In genomic region chr13:112073245-112074138, GRCh38 we compare ENCODE assay signal across 13 cellular contexts. TPM values are rescaled to one million over a fixed set of nuclear protein-coding genes. Genes with fewer than 3 reads are reported as not detected.
DNase-seq lines count a peak whose midpoint lies in the region; ATAC-seq, FAIRE-seq and TF ChIP-seq lines count a peak whose summit lies in the region.
"Had no signal": no experiment of that assay in that cellular context is flagged by ENCODE, and none has a peak within 500 bp of the region (broad histone marks: within the 10 kb centered on the region; RNA-seq: fewer than 3 reads in every experiment).

No MANE protein-coding gene starts in this region.

- H3K4me2 ChIP-seq in A549 = peak overlapping the region; percentile 32; the same call in 1 of the 3 replicates

- WGBS in A549 (ENCODE audit: missing lambda C conversion rate) = 53% methylated on average over 40 of the region's 77 CpGs

- no peak for TF ChIP-seq EP300 in A549 (IDR thresholded peaks at IDR 0.05)

- no peaks in the 10 kb centered on the region for H3K9me3 ChIP-seq in A549
- H3K9me3 ChIP-seq: colonic mucosa had no signal

- TF ChIP-seq POLR2A in A549 (IDR thresholded peaks at IDR 0.05; ENCODE audit: low read length) (no peak), H54 (IDR thresholded peaks at IDR 0.05; ENCODE audit: low read depth, low read length) (no peak)

- TF ChIP-seq RAD21 in A549 (conservative IDR thresholded peaks at IDR 0.05 in 1 of 2, IDR thresholded peaks at IDR 0.05 in 1 of 2) = no peak

- TF ChIP-seq CTCF in A549 (IDR thresholded peaks at IDR 0.05) = no peak
- peak; percentile 14; the same call in 1 of the 2 replicates for TF ChIP-seq CTCF in VCaP (conservative IDR thresholded peaks at IDR 0.05)

- CTCF ChIA-PET in A549 (lab: Yijun Ruan, JAX) (no interaction called here), HEK293T (lab: Yijun Ruan, JAX) (no interaction called here)

- ATAC-seq in A549 (no peak), GM21825 (IDR thresholded peaks at IDR 0.05; ENCODE audit: unreplicated experiment) (no peak)
- ATAC-seq: naive thymus-derived CD4-positive, alpha-beta T cell had no signal

- FAIRE-seq in A549 (lab: Jason Lieb, UNC) (no peak), H54 (lab: Jason Lieb, UNC) (no peak)

- POLR2A ChIA-PET in A549 (lab: Yijun Ruan, JAX) = no interaction called here
- POLR2A ChIA-PET in HEK293T (lab: Yijun Ruan, JAX) = interaction anchor here (0.9 to 1.5 kb wide), 4 partner anchors 14 to 23 kb away, joined by 3 to 9 read pairs (median 3); no protein-coding TSS in a partner anchor

- DNase-seq in A549 (ENCODE audit: low read depth in 1 of 2, low spot score in 1 of 2) (no peak), HEK293T (ENCODE audit: extremely low spot score) (peak; percentile 9), medulla oblongata (ENCODE audit: extremely low spot score) (peak; percentile 25), H54 (ENCODE audit: insufficient read length, low spot score) (no peak), OCI-M2 (lab: John Stamatoyannopoulos, UW; ENCODE audit: unreplicated experiment) (no peak), UCSD-AML1 (lab: John Stamatoyannopoulos, UW; ENCODE audit: unreplicated experiment) (no peak)
- DNase-seq: colonic mucosa; naive thymus-derived CD4-positive, alpha-beta T cell; NCI-H82; stimulated activated CD4-positive, alpha-beta T cell treated with anti-CD3 and anti-CD28 coated beads, Interleukin-1b, Interleukin-23, amount 100 ng/mL, for 48 hours had no signal

- H3K27ac ChIP-seq in A549 (no peak overlapping the region), VCaP (peak overlapping the region; percentile 69; the same call in 1 of the 2 replicates)
- H3K27ac ChIP-seq: colonic mucosa had no signal

- H3K4me1 ChIP-seq in A549 = no peaks in the 10 kb centered on the region
- H3K4me1 ChIP-seq: colonic mucosa had no signal

- H3K4me3 ChIP-seq in A549 = no peak overlapping the region
- H3K4me3 ChIP-seq: colonic mucosa had no signal

TF ChIP-seq in A549, 52 proteins besides CTCF, POLR2A, EP300 and RAD21 (continues in another document):
- no peak for TF ChIP-seq BCL3 (IDR thresholded peaks at IDR 0.05)
- TF ChIP-seq CBX2 (IDR thresholded peaks at IDR 0.05; ENCODE audit: borderline replicate concordance, low read depth) = no peak
- TF ChIP-seq MAFK (IDR thresholded peaks at IDR 0.05; ENCODE audit: partially characterized antibody) = no peak
- TF ChIP-seq USF2 (IDR thresholded peaks at IDR 0.05) = no peak
- TF ChIP-seq PHF8 (IDR thresholded peaks at IDR 0.05; ENCODE audit: borderline replicate concordance, low read depth) = no peak
- no peak for TF ChIP-seq CHD2 (IDR thresholded peaks at IDR 0.05; ENCODE audit: low read length, partially characterized antibody)
- no peak for TF ChIP-seq ZSCAN20 (CRISPR knock-in tag; IDR thresholded peaks at IDR 0.05)
- no peak for TF ChIP-seq BHLHE40 (IDR thresholded peaks at IDR 0.05; ENCODE audit: low read depth, low read length)
- no peak for TF ChIP-seq ZFP36 (IDR thresholded peaks at IDR 0.05; ENCODE audit: borderline replicate concordance, partially characterized antibody)
- no peak for TF ChIP-seq TFCP2L1 (CRISPR knock-in tag; IDR thresholded peaks at IDR 0.05)
- no peak for TF ChIP-seq E2F6 (IDR thresholded peaks at IDR 0.05; ENCODE audit: borderline replicate concordance, low read depth)
- TF ChIP-seq FOSL2 (IDR thresholded peaks at IDR 0.05) = no peak
- TF ChIP-seq FOSL2 (CRISPR knock-in tag; IDR thresholded peaks at IDR 0.05) = no peak
- no peak for TF ChIP-seq NR3C1 (IDR thresholded peaks at IDR 0.05)
- TF ChIP-seq RCOR1 (IDR thresholded peaks at IDR 0.05; ENCODE audit: low read depth, low read length) = no peak
- TF ChIP-seq CBX8 (IDR thresholded peaks at IDR 0.05) = no peak
- TF ChIP-seq HOXA7 (CRISPR knock-in tag; IDR thresholded peaks at IDR 0.05) = no peak
- TF ChIP-seq RNF2 (IDR thresholded peaks at IDR 0.05; ENCODE audit: borderline replicate concordance, low read depth) = no peak
- TF ChIP-seq TP53 (CRISPR knock-in tag; IDR thresholded peaks at IDR 0.05) = no peak
- no peak for TF ChIP-seq ZC3H11A (IDR thresholded peaks at IDR 0.05)

TF ChIP-seq in HEK293T, 16 proteins besides CTCF, POLR2A, EP300 and RAD21:
- no peak for TF ChIP-seq ELF4 (IDR thresholded peaks at IDR 0.05)
- no peak for TF ChIP-seq ZNF384 (IDR thresholded peaks at IDR 0.05)
- TF ChIP-seq PKNOX1 (IDR thresholded peaks at IDR 0.05) = no peak
- no peak for TF ChIP-seq BHLHE40 (IDR thresholded peaks at IDR 0.05; ENCODE audit: borderline replicate concordance)
- no peak for TF ChIP-seq SP1 (IDR thresholded peaks at IDR 0.05)
- no peak for TF ChIP-seq HDGF (IDR thresholded peaks at IDR 0.05; ENCODE audit: borderline replicate concordance)
- TF ChIP-seq ARNT (IDR thresholded peaks at IDR 0.05) = no peak
- no peak for TF ChIP-seq FOXK2 (IDR thresholded peaks at IDR 0.05)
- TF ChIP-seq FOXA1 (IDR thresholded peaks at IDR 0.05) = no peak
- TF ChIP-seq SUZ12 (IDR thresholded peaks at IDR 0.05) = no peak
- no peak for TF ChIP-seq LEF1 (IDR thresholded peaks at IDR 0.05; ENCODE audit: borderline replicate concordance)
- no peak for TF ChIP-seq FOXM1 (IDR thresholded peaks at IDR 0.05; ENCODE audit: borderline replicate concordance)
- no peak for TF ChIP-seq L3MBTL2 (conservative IDR thresholded peaks at IDR 0.05)
- no peak for TF ChIP-seq NFRKB (IDR thresholded peaks at IDR 0.05)
- no peak for TF ChIP-seq CTBP1 (IDR thresholded peaks at IDR 0.05; ENCODE audit: borderline replicate concordance)
- no peak for TF ChIP-seq TARDBP (IDR thresholded peaks at IDR 0.05)

RNA-seq across cellular contexts. Expression of gene SOX1, which starts 6.5 kb away (rescaled TPM):
- not detected in 2 replicates for polyA plus RNA-seq in A549 (2011; rRNA removed)
- polyA plus RNA-seq in A549 (2012; cell fraction: cytosol; rRNA removed) = not detected in 2 replicates
- not detected in 2 replicates for polyA plus RNA-seq in A549 (2012; cell fraction: nucleus; rRNA removed)
- polyA plus RNA-seq in A549 (2017; fragmentation: RNase III; extraction: RNeasy Plus Mini Kit Qiagen cat#74134 plus additional on column Dnase treatment) = not detected in 3 replicates
- not detected in 2 replicates for polyA minus RNA-seq in A549 (2011; rRNA and poly(A)+ RNA removed)
- polyA plus RNA-seq: BJ; naive thymus-derived CD4-positive, alpha-beta T cell had no signal

Comparison
In these comparisons a context has a peak if more than half of its experiments do, and no peak if none do; other contexts are left out.
1. DNase-seq: peak in HEK293T (single experiment) and medulla oblongata (single experiment); none in A549 (0 of 2), H54 (single experiment), OCI-M2 (single experiment) and UCSD-AML1 (single experiment).